9 cellular contexts compared by ENCODE assay signal in genomic region chr21:39386899-39387298, GRCh38. TPM values are rescaled to one million over a fixed set of nuclear protein-coding genes. Genes with fewer than 3 reads are reported as not detected.
DNase-seq lines count a peak whose midpoint lies in the region; ATAC-seq and TF ChIP-seq lines count a peak whose summit lies in the region.
"Had no signal": no experiment of that assay in that cellular context is flagged by ENCODE, and none has a peak within 500 bp of the region (broad histone marks: within the 10 kb centered on the region; RNA-seq: fewer than 3 reads in every experiment).

No MANE protein-coding gene starts in this region.

- no peak overlapping the region for H3K27ac Mint-ChIP-seq in T-helper 1 cell treated with Interleukin-12 subunit alpha and Interleukin-12 subunit beta and Interleukin-4 antibody, amounts not matched to agents 30 μg/mL and 1 μg/mL, for 36 hours
- peak overlapping the region; percentile 18 for H3K27ac Mint-ChIP-seq in glutamatergic neuron (ENCODE audit: unreplicated experiment)
- peak overlapping the region; percentile 80 for H3K27ac Mint-ChIP-seq in stimulated activated memory B cell treated with anti-CD40 and anti-IgM and Interleukin-4, amounts not matched to agents 10 μg/mL and 1 μg/mL and 100 μg/mL, for 72 hours

- peaks cover 4% of the 10 kb centered on the region; the same call in 1 of the 2 replicates for H3K36me3 ChIP-seq in SK-N-MC (ENCODE audit: insufficient read depth, low read length)
- H3K36me3 ChIP-seq: cardiac muscle cell had no signal

- TF ChIP-seq CTCF in glutamatergic neuron (IDR thresholded peaks at IDR 0.05; ENCODE audit: partially characterized antibody, unreplicated experiment) = no peak

- no peak for ATAC-seq in stimulated activated memory B cell treated with anti-CD40 and anti-IgM and Interleukin-4, amounts not matched to agents 10 μg/mL and 1 μg/mL and 100 μg/mL, for 72 hours
- no peak for ATAC-seq in left lobe of liver
- no peak for ATAC-seq in HG03175 (IDR thresholded peaks at IDR 0.05; ENCODE audit: unreplicated experiment)

- no peak for DNase-seq in T-helper 1 cell
- DNase-seq in SK-N-MC (ENCODE audit: low read depth, low spot score) = no peak
- no peak for DNase-seq in glutamatergic neuron
- no peak for DNase-seq in left lobe of liver (ENCODE audit: low spot score)
- DNase-seq in hippocampal formation (lab: John Stamatoyannopoulos, UW) = no peak

- peak overlapping the region; percentile 81; the same call in 1 of the 2 replicates for H3K27ac ChIP-seq in SK-N-MC

- H3K4me3 ChIP-seq in SK-N-MC = peak overlapping the region; percentile 93

- peaks cover 26% of the 10 kb centered on the region for H3K4me1 Mint-ChIP-seq in T-helper 1 cell treated with Interleukin-12 subunit alpha and Interleukin-12 subunit beta and Interleukin-4 antibody, amounts not matched to agents 30 μg/mL and 1 μg/mL, for 36 hours (ENCODE audit: low read depth)
- peaks cover 10% of the 10 kb centered on the region for H3K4me1 Mint-ChIP-seq in glutamatergic neuron (ENCODE audit: low read depth, unreplicated experiment)
- peaks cover 39% of the 10 kb centered on the region for H3K4me1 Mint-ChIP-seq in stimulated activated memory B cell treated with anti-CD40 and anti-IgM and Interleukin-4, amounts not matched to agents 10 μg/mL and 1 μg/mL and 100 μg/mL, for 72 hours

- H3K9me3 ChIP-seq in SK-N-MC (ENCODE audit: low read depth, low read length) = no peaks in the 10 kb centered on the region

- H3K27me3 Mint-ChIP-seq in T-helper 1 cell treated with Interleukin-12 subunit alpha and Interleukin-12 subunit beta and Interleukin-4 antibody, amounts not matched to agents 30 μg/mL and 1 μg/mL, for 36 hours (ENCODE audit: low read depth) = no peaks in the 10 kb centered on the region
- H3K27me3 Mint-ChIP-seq in glutamatergic neuron (ENCODE audit: unreplicated experiment) = peaks cover 3% of the 10 kb centered on the region
- no peaks in the 10 kb centered on the region for H3K27me3 Mint-ChIP-seq in stimulated activated memory B cell treated with anti-CD40 and anti-IgM and Interleukin-4, amounts not matched to agents 10 μg/mL and 1 μg/mL and 100 μg/mL, for 72 hours

- peak overlapping the region; percentile 68 for H3K9ac ChIP-seq in SK-N-MC (ENCODE audit: insufficient read length)

- H3K36me3 Mint-ChIP-seq in T-helper 1 cell treated with Interleukin-12 subunit alpha and Interleukin-12 subunit beta and Interleukin-4 antibody, amounts not matched to agents 30 μg/mL and 1 μg/mL, for 36 hours (ENCODE audit: low read depth) = peaks cover 6% of the 10 kb centered on the region
- H3K36me3 Mint-ChIP-seq in glutamatergic neuron (ENCODE audit: unreplicated experiment) = no peaks in the 10 kb centered on the region
- H3K36me3 Mint-ChIP-seq in stimulated activated memory B cell treated with anti-CD40 and anti-IgM and Interleukin-4, amounts not matched to agents 10 μg/mL and 1 μg/mL and 100 μg/mL, for 72 hours = peaks cover 17% of the 10 kb centered on the region

- H3K9me3 Mint-ChIP-seq in T-helper 1 cell treated with Interleukin-12 subunit alpha and Interleukin-12 subunit beta and Interleukin-4 antibody, amounts not matched to agents 30 μg/mL and 1 μg/mL, for 36 hours = no peaks in the 10 kb centered on the region
- H3K9me3 Mint-ChIP-seq in glutamatergic neuron (ENCODE audit: unreplicated experiment) = peaks cover 5% of the 10 kb centered on the region
- H3K9me3 Mint-ChIP-seq in stimulated activated memory B cell treated with anti-CD40 and anti-IgM and Interleukin-4, amounts not matched to agents 10 μg/mL and 1 μg/mL and 100 μg/mL, for 72 hours = no peaks in the 10 kb centered on the region

- H3K4me3 Mint-ChIP-seq in T-helper 1 cell treated with Interleukin-12 subunit alpha and Interleukin-12 subunit beta and Interleukin-4 antibody, amounts not matched to agents 30 μg/mL and 1 μg/mL, for 36 hours = peak overlapping the region; percentile 84
- H3K4me3 Mint-ChIP-seq in glutamatergic neuron (ENCODE audit: unreplicated experiment) = no peak overlapping the region
- H3K4me3 Mint-ChIP-seq in stimulated activated memory B cell treated with anti-CD40 and anti-IgM and Interleukin-4, amounts not matched to agents 10 μg/mL and 1 μg/mL and 100 μg/mL, for 72 hours = no peak overlapping the region

RNA-seq across cellular contexts. Expression of gene HMGN1, which starts 38.0 kb away (rescaled TPM):
- total RNA-seq in glutamatergic neuron (ENCODE audit: unreplicated experiment) = 231 TPM
- 31.7 TPM for total RNA-seq in left lobe of liver

RNA-seq across cellular contexts. Expression of gene LCA5L, which starts 58.7 kb away (rescaled TPM):
- total RNA-seq in glutamatergic neuron (ENCODE audit: unreplicated experiment) (not detected), left lobe of liver (0.68 TPM)
